Comparison of ENCODE assay signal across 2 cellular contexts in the genomic region with DNA sequence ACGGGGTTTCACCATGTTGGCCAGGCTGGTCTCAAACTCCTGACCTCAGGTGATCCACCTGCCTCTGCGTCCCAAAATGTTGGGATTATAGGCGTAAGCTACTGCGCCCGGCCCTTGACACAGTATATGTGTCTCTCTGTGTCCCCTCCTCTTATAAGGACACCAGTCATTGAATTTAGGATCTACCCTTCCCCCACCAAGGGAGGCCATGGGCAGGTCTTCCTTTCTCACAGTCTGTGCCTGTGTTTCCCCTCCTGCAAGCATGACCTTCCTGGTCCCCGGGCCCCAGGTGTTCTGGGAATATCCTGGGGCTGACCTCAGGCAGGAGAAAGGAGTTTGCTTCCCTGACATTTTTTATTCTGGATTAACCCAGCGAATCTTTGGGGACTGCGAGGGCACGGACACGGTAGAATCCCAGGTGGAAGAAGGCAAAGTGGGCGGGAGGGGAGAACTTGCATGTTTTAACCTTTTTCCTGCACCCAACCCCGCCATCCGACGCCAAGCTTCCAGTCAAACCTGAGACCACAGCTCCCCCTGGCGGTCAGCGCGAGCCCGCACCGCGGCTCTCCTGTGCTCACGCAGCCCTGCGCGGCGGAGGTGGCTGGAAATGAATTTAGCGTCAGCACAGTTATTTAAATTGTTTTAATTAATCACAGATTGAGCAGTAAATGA.
TF ChIP-seq lines count a peak whose summit lies in the region.

No MANE protein-coding gene starts in this region.

TF ChIP-seq in IMR-90, 13 proteins besides CTCF, POLR2A, EP300 and RAD21:
- TF ChIP-seq SMC3 (IDR thresholded peaks at IDR 0.05; ENCODE audit: low read depth, low read length) (peak; percentile 50), MAFK (IDR thresholded peaks at IDR 0.05; ENCODE audit: low read depth, low read length) (no peak)

TF ChIP-seq in K562, 482 proteins besides CTCF, POLR2A, EP300 and RAD21:
- TF ChIP-seq NRF1 (conservative IDR thresholded peaks at IDR 0.05 in 1 of 2, IDR thresholded peaks at IDR 0.05 in 1 of 2) (peak in 1 of 2 experiments; percentile 39; a peak in 1 of 4 replicates), SMAD3 (CRISPR knock-in tag; conservative IDR thresholded peaks at IDR 0.05) (no peak), ZNF324 (CRISPR knock-in tag; IDR thresholded peaks at IDR 0.05) (no peak), SMARCE1 (IDR thresholded peaks at IDR 0.05) (no peak), BACH1 (tag; IDR thresholded peaks at IDR 0.05) (no peak), ZNF444 (CRISPR knock-in tag; IDR thresholded peaks at IDR 0.05) (no peak), ZNF232 (CRISPR knock-in tag; IDR thresholded peaks at IDR 0.05) (no peak), HDAC8 (tag; IDR thresholded peaks at IDR 0.05) (no peak), MTA1 (IDR thresholded peaks at IDR 0.05; ENCODE audit: borderline replicate concordance) (no peak), TFAM (CRISPR knock-in tag; conservative IDR thresholded peaks at IDR 0.05) (no peak), SETDB1 (IDR thresholded peaks at IDR 0.05; ENCODE audit: low read length) (no peak), HDAC2 (IDR thresholded peaks at IDR 0.05) (no peak), TBP (optimal IDR thresholded peaks at IDR 0.05; ENCODE audit: low read depth, low read length) (no peak), RB1 (IDR thresholded peaks at IDR 0.05; ENCODE audit: low read depth) (0 out of 2 replicates have a peak, but pooled peaks have one; percentile 43), SMC3 (conservative IDR thresholded peaks at IDR 0.05; ENCODE audit: insufficient read depth, low read depth, low read length) (peak; percentile 52)
- TF ChIP-seq, protein P1, sequence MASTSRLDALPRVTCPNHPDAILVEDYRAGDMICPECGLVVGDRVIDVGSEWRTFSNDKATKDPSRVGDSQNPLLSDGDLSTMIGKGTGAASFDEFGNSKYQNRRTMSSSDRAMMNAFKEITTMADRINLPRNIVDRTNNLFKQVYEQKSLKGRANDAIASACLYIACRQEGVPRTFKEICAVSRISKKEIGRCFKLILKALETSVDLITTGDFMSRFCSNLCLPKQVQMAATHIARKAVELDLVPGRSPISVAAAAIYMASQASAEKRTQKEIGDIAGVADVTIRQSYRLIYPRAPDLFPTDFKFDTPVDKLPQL (IDR thresholded peaks at IDR 0.05; ENCODE audit: extremely low read depth, insufficient read length), result no peak
- TF ChIP-seq, protein P2, sequence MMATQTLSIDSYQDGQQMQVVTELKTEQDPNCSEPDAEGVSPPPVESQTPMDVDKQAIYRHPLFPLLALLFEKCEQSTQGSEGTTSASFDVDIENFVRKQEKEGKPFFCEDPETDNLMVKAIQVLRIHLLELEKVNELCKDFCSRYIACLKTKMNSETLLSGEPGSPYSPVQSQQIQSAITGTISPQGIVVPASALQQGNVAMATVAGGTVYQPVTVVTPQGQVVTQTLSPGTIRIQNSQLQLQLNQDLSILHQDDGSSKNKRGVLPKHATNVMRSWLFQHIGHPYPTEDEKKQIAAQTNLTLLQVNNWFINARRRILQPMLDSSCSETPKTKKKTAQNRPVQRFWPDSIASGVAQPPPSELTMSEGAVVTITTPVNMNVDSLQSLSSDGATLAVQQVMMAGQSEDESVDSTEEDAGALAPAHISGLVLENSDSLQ (IDR thresholded peaks at IDR 0.05), result no peak
- TF ChIP-seq, protein P3, sequence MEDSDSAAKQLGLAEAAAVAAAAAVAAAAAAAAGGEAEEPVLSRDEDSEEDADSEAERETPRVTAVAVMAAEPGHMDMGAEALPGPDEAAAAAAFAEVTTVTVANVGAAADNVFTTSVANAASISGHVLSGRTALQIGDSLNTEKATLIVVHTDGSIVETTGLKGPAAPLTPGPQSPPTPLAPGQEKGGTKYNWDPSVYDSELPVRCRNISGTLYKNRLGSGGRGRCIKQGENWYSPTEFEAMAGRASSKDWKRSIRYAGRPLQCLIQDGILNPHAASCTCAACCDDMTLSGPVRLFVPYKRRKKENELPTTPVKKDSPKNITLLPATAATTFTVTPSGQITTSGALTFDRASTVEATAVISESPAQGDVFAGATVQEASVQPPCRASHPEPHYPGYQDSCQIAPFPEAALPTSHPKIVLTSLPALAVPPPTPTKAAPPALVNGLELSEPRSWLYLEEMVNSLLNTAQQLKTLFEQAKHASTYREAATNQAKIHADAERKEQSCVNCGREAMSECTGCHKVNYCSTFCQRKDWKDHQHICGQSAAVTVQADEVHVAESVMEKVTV (CRISPR knock-in tag; IDR thresholded peaks at IDR 0.05), result peak; percentile 26; the same call in 1 of the 2 replicates
- TF ChIP-seq, protein P4, sequence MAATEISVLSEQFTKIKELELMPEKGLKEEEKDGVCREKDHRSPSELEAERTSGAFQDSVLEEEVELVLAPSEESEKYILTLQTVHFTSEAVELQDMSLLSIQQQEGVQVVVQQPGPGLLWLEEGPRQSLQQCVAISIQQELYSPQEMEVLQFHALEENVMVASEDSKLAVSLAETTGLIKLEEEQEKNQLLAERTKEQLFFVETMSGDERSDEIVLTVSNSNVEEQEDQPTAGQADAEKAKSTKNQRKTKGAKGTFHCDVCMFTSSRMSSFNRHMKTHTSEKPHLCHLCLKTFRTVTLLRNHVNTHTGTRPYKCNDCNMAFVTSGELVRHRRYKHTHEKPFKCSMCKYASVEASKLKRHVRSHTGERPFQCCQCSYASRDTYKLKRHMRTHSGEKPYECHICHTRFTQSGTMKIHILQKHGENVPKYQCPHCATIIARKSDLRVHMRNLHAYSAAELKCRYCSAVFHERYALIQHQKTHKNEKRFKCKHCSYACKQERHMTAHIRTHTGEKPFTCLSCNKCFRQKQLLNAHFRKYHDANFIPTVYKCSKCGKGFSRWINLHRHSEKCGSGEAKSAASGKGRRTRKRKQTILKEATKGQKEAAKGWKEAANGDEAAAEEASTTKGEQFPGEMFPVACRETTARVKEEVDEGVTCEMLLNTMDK (IDR thresholded peaks at IDR 0.05; ENCODE audit: borderline replicate concordance, insufficient read depth, low read depth, low read length, poor library complexity, severe bottlenecking), result peak; percentile 17
